ENCODE assay signal across 13 cellular contexts in the genomic region with DNA sequence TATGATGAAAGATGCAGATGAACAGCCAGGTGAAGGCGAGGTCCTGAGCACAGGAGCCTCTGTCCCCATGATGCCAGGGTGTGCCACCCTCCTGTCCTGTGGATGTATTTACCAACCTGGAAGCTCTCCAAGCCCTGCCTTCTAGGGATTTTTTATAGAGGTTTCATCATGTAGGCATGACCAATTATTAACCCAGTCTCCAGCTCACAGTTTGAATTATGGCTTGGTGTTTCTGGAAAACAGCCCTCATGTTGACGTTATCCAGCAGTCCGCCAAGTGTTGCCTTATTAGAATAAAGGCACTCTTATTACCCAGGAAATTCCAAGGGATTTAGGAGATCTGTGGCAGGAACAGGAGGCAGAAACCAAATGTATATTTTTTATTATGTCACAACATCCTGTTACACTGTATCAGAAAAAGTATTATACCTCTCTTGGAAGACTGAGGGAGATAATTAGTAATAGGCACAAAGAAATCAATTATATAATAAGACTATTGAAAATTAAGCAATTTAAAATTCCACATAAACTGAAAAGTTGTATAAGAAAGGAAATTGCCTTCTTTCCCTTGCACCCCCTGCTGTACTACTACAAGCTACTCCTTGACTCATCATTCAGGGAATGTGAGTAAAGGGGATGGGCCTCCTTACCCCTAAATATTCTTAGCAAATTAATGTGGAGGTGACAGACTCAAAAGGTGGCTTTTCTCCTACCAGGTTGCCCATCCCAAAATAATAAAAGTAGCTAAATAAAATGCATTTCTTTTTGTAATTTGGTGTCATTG.
DNase-seq lines count a peak whose midpoint lies in the region; TF ChIP-seq lines count a peak whose summit lies in the region.
"Had no signal": no experiment of that assay in that cellular context is flagged by ENCODE, and none has a peak within 500 bp of the region (broad histone marks: within the 10 kb centered on the region; RNA-seq: fewer than 3 reads in every experiment).

No MANE protein-coding gene starts in this region.

- H3K36me3 ChIP-seq in Caco-2 (ENCODE audit: control insufficient read depth, insufficient read depth, low read length) = no peaks in the 10 kb centered on the region
- H3K36me3 ChIP-seq: spleen, upper lobe of left lung had no signal

- H3K4me1 Mint-ChIP-seq in mesothelial cell of epicardium = peaks cover 55% of the 10 kb centered on the region
- H3K4me1 Mint-ChIP-seq in Caco-2 (ENCODE audit: low read depth, unreplicated experiment) = no peaks in the 10 kb centered on the region
- H3K4me1 Mint-ChIP-seq in activated naive CD8-positive, alpha-beta T cell treated with anti-CD3 and anti-CD28 coated beads for 36 hours = no peaks in the 10 kb centered on the region

- H3K27ac Mint-ChIP-seq in mesothelial cell of epicardium = peak overlapping the region; percentile 68
- H3K27ac Mint-ChIP-seq in Caco-2 (ENCODE audit: unreplicated experiment) = no peak overlapping the region
- H3K27ac Mint-ChIP-seq in activated naive CD8-positive, alpha-beta T cell treated with anti-CD3 and anti-CD28 coated beads for 36 hours = no peak overlapping the region

- H3K36me3 Mint-ChIP-seq in mesothelial cell of epicardium (no peaks in the 10 kb centered on the region), Caco-2 (ENCODE audit: insufficient read depth, unreplicated experiment) (no peaks in the 10 kb centered on the region)
- no peaks in the 10 kb centered on the region for H3K36me3 Mint-ChIP-seq in activated naive CD8-positive, alpha-beta T cell treated with anti-CD3 and anti-CD28 coated beads for 36 hours

- no peaks in the 10 kb centered on the region for H3K27me3 ChIP-seq in Caco-2 (replicated peaks; ENCODE audit: control insufficient read depth, insufficient read depth, low read length)
- H3K27me3 ChIP-seq: spleen, upper lobe of left lung had no signal

- H3K4me1 ChIP-seq in Caco-2 = no peaks in the 10 kb centered on the region

- H3K27me3 Mint-ChIP-seq in mesothelial cell of epicardium (ENCODE audit: low read depth) = no peaks in the 10 kb centered on the region
- H3K27me3 Mint-ChIP-seq in Caco-2 (ENCODE audit: insufficient read depth, unreplicated experiment) = peaks cover 3% of the 10 kb centered on the region
- H3K27me3 Mint-ChIP-seq in activated naive CD8-positive, alpha-beta T cell treated with anti-CD3 and anti-CD28 coated beads for 36 hours = peaks cover 4% of the 10 kb centered on the region

- H3K9me3 ChIP-seq in Caco-2 = no peaks in the 10 kb centered on the region
- H3K9me3 ChIP-seq: spleen, upper lobe of left lung had no signal

- no peak overlapping the region for H3K4me3 Mint-ChIP-seq in mesothelial cell of epicardium
- no peak overlapping the region for H3K4me3 Mint-ChIP-seq in Caco-2 (ENCODE audit: unreplicated experiment)
- H3K4me3 Mint-ChIP-seq in activated naive CD8-positive, alpha-beta T cell treated with anti-CD3 and anti-CD28 coated beads for 36 hours = no peak overlapping the region

- H3K4me3 ChIP-seq in AG10803 (ENCODE audit: low read length) (no peak overlapping the region), LNCaP clone FGC (ENCODE audit: low read depth, low read length) (no peak overlapping the region), cardiac fibroblast (replicated peaks in 1 of 2; ENCODE audit: low read depth in 2 of 2, low read length in 2 of 2) (no peak overlapping the region), Caco-2 (ENCODE audit: low read depth, low read length) (no peak overlapping the region)
- H3K4me3 ChIP-seq: SK-N-MC, spleen, upper lobe of left lung had no signal

- H3K9me3 Mint-ChIP-seq in mesothelial cell of epicardium (no peaks in the 10 kb centered on the region), Caco-2 (ENCODE audit: unreplicated experiment) (no peaks in the 10 kb centered on the region)
- H3K9me3 Mint-ChIP-seq in activated naive CD8-positive, alpha-beta T cell treated with anti-CD3 and anti-CD28 coated beads for 36 hours = no peaks in the 10 kb centered on the region

- intact Hi-C loops in Caco-2 (cut with micrococcal nuclease; ENCODE audit: unreplicated experiment) = no loop called here

- DNase-seq in AG10803 (ENCODE audit: low read depth) (peak; percentile 94), LNCaP clone FGC (ENCODE audit: low read depth) (peak; percentile 84), cardiac fibroblast (ENCODE audit: low read depth in 2 of 2) (peak; percentile 83 to 91), mesothelial cell of epicardium (ENCODE audit: low spot score in 2 of 2, unreplicated experiment in 2 of 2) (no peak), DMS79 (lab: John Stamatoyannopoulos, UW) (no peak), activated gamma-delta T cell treated with Interleukin-2 at 50 U/mL for 16 hours (no peak), Caco-2 (no peak)
- DNase-seq in activated naive CD8-positive, alpha-beta T cell treated with anti-CD3 and anti-CD28 coated beads for 36 hours = no peak
- DNase-seq: activated gamma-delta T cell, GF-D8, spleen had no signal

- TF ChIP-seq CTCF in AG10803 (conservative IDR thresholded peaks at IDR 0.05; ENCODE audit: low read length) = peak; percentile 14; the same call in 1 of the 2 replicates
- TF ChIP-seq CTCF in LNCaP clone FGC (IDR thresholded peaks at IDR 0.05; ENCODE audit: control insufficient read depth, extremely low read depth, insufficient read depth) = no peak
- TF ChIP-seq CTCF in cardiac fibroblast (IDR thresholded peaks at IDR 0.05; ENCODE audit: low read depth, low read length) = no peak
- no peak for TF ChIP-seq CTCF in mesothelial cell of epicardium (IDR thresholded peaks at IDR 0.05; ENCODE audit: unreplicated experiment)
- no peak for TF ChIP-seq CTCF in Caco-2 (IDR thresholded peaks at IDR 0.05; ENCODE audit: insufficient read depth in 1 of 2, low read depth in 1 of 2, low read length in 1 of 2, severe bottlenecking in 1 of 2, unreplicated experiment in 1 of 2)

- BruUV-seq in Caco-2 (replicated peaks; lab: Mats Ljungman, UMichigan) = no TSS peak

- POLR2A ChIA-PET in Caco-2 (lab: Charles Lee) = no interaction called here

- CTCF ChIA-PET in Caco-2 (lab: Charles Lee) = no interaction called here

Comparison
In these comparisons a context has a peak if more than half of its experiments do, and no peak if none do; other contexts are left out.
1. DNase-seq: peak in AG10803 (single experiment), LNCaP clone FGC (single experiment) and cardiac fibroblast (2 of 2); none in mesothelial cell of epicardium (0 of 2), DMS79 (single experiment), activated gamma-delta T cell treated with Interleukin-2 at 50 U/mL for 16 hours (single experiment), Caco-2 (0 of 2) and activated naive CD8-positive, alpha-beta T cell treated with anti-CD3 and anti-CD28 coated beads for 36 hours (single experiment).